ENCODE assay signal across 1 cellular context in genomic region chr1:183023601-183024351, GRCh38.
A peak's percentile ranks its signal among the peaks of the same experiment; 100 is the strongest.
TF ChIP-seq lines count a peak whose summit lies in the region.

No MANE protein-coding gene starts in this region.

TF ChIP-seq in HepG2, 621 proteins besides CTCF, POLR2A, EP300 and RAD21 (continued from another document):
- peak; percentile 50 for TF ChIP-seq ZNF407 (CRISPR knock-in tag; IDR thresholded peaks at IDR 0.05; ENCODE audit: not compliant biosample characterization)
- 0 out of 2 replicates have a peak, but pooled peaks have one; percentile 45 for TF ChIP-seq ZNF275 (CRISPR knock-in tag; IDR thresholded peaks at IDR 0.05; ENCODE audit: borderline replicate concordance)
- TF ChIP-seq ZFP82 (CRISPR knock-in tag; IDR thresholded peaks at IDR 0.05; ENCODE audit: borderline replicate concordance), result peak; percentile 44; the same call in 1 of the 2 replicates
- no peak for TF ChIP-seq ZNF646 (CRISPR knock-in tag; IDR thresholded peaks at IDR 0.05)
- peak; percentile 55 for TF ChIP-seq ZBTB7B (CRISPR knock-in tag; IDR thresholded peaks at IDR 0.05)
- peak; percentile 89; the same call in 1 of the 2 replicates for TF ChIP-seq TP53 (CRISPR knock-in tag; conservative IDR thresholded peaks at IDR 0.05)
- TF ChIP-seq ZNF225 (CRISPR knock-in tag; IDR thresholded peaks at IDR 0.05), result 0 out of 2 replicates have a peak, but pooled peaks have one; percentile 46
- no peak for TF ChIP-seq ZNF781 (CRISPR knock-in tag; IDR thresholded peaks at IDR 0.05; ENCODE audit: borderline replicate concordance, not compliant biosample characterization)
- peak; percentile 56; the same call in 1 of the 2 replicates for TF ChIP-seq MIXL1 (CRISPR knock-in tag; IDR thresholded peaks at IDR 0.05)
- TF ChIP-seq SALL2 (CRISPR knock-in tag; IDR thresholded peaks at IDR 0.05), result 0 out of 2 replicates have a peak, but pooled peaks have one; percentile 26
- 0 out of 2 replicates have a peak, but pooled peaks have one; percentile 32 for TF ChIP-seq TFE3 (CRISPR knock-in tag; IDR thresholded peaks at IDR 0.05)
- TF ChIP-seq DRAP1 (CRISPR knock-in tag; IDR thresholded peaks at IDR 0.05), result peak; percentile 37; the same call in 1 of the 2 replicates
- peak; percentile 72; the same call in 1 of the 2 replicates for TF ChIP-seq KDM2A (CRISPR knock-in tag; IDR thresholded peaks at IDR 0.05; ENCODE audit: borderline replicate concordance, low read depth)
- no peak for TF ChIP-seq CSRNP1 (CRISPR knock-in tag; IDR thresholded peaks at IDR 0.05)
- TF ChIP-seq ZFP90 (CRISPR knock-in tag; IDR thresholded peaks at IDR 0.05; ENCODE audit: borderline replicate concordance), result peak; percentile 51; the same call in 1 of the 2 replicates
- TF ChIP-seq IKZF5 (CRISPR knock-in tag; IDR thresholded peaks at IDR 0.05), result peak; percentile 30; the same call in 1 of the 2 replicates
- TF ChIP-seq ZNF780A (CRISPR knock-in tag; IDR thresholded peaks at IDR 0.05), result no peak
- no peak for TF ChIP-seq ZNF546 (CRISPR knock-in tag; conservative IDR thresholded peaks at IDR 0.05)
- TF ChIP-seq TRIM22 (IDR thresholded peaks at IDR 0.05), result no peak
- TF ChIP-seq RELA (CRISPR knock-in tag; IDR thresholded peaks at IDR 0.05), result peak; percentile 80; the same call in 1 of the 2 replicates
- 0 out of 2 replicates have a peak, but pooled peaks have one; percentile 37 for TF ChIP-seq SMAD3 (CRISPR knock-in tag; IDR thresholded peaks at IDR 0.05)
- no peak for TF ChIP-seq ZNF567 (CRISPR knock-in tag; IDR thresholded peaks at IDR 0.05; ENCODE audit: borderline replicate concordance)
- TF ChIP-seq ZNF160 (CRISPR knock-in tag; IDR thresholded peaks at IDR 0.05), result 0 out of 2 replicates have a peak, but pooled peaks have one; percentile 69
- no peak for TF ChIP-seq IRF1 (CRISPR knock-in tag; IDR thresholded peaks at IDR 0.05; ENCODE audit: low read depth)
- no peak for TF ChIP-seq ZKSCAN5 (CRISPR knock-in tag; IDR thresholded peaks at IDR 0.05)
